Comparison of ENCODE assay signal across 8 cellular contexts in the genomic region with DNA sequence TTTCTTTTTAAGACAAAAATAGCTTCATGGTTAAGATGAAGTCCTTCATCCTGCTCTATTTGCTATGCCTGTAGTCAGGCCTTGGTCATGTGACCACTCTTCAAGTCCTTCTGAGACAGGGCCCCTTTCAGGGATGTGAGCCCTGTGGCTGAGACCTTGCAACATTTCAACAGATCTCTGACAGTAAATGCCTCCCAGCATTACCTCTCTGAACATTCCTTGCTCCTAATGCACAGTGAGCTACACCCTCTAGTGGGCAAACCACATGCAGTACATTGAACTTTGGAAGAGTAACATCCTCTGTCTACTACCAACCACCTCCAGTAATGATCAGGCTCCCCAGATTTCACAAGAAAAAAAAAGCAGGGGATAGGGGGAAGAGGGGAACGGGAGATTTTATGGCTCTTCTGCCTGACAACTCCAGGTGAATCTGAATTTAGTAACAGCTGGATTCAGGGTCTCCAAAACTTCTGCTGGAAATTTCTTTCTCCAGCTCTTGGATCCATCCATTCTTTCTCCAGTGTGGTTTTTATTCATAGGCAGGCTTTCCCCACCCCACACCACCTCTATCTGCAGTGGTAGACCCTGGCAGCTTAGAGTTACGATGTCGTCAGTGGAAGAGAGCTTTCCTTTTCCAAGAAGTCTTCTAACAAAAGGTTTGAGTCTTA. TPM values are rescaled to one million over a fixed set of nuclear protein-coding genes. Genes with fewer than 3 reads are reported as not detected.
DNase-seq lines count a peak whose midpoint lies in the region; ATAC-seq and TF ChIP-seq lines count a peak whose summit lies in the region.

No MANE protein-coding gene starts in this region.

- H3K36me3 ChIP-seq in PC-9 (ENCODE audit: low read depth) (no peaks in the 10 kb centered on the region), left lung (no peaks in the 10 kb centered on the region)

- H3K9me2 ChIP-seq in PC-9 (ENCODE audit: insufficient read depth): no peaks in the 10 kb centered on the region

- TF ChIP-seq CTCF in PC-9 (conservative IDR thresholded peaks at IDR 0.05) (peak; percentile 84), left lung (IDR thresholded peaks at IDR 0.05) (peak; percentile 58 to 59)

- peak; percentile 44 for DNase-seq in activated CD8-positive, alpha-beta memory T cell treated with anti-CD3 and anti-CD28 coated beads, Interleukin-2, amount 10 ng/mL, durations not matched to agents 7 days and 5 days
- no peak for DNase-seq in activated CD8-positive, alpha-beta memory T cell treated with anti-CD3 and anti-CD28 coated beads, Interleukin-2, amount 50 U/mL, for 48 hours
- DNase-seq in HS-5 (ENCODE audit: low read depth): peak; percentile 29
- DNase-seq in PC-9: peak; percentile 36 to 48
- DNase-seq in cerebellar cortex (ENCODE audit: low spot score): peak; percentile 52
- DNase-seq in left lung: peak in 1 of 2 donors; percentile 34
- no peak for DNase-seq in stimulated activated CD8-positive, alpha-beta memory T cell treated with anti-CD3 and anti-CD28 coated beads, Interleukin-4, amount 100 ng/mL, for 48 hours

- POLR2A ChIA-PET in PC-9 (lab: Charles Lee; ENCODE audit: unreplicated experiment): interaction anchor here (0.6 kb wide), 1 partner anchor 188 kb away, joined by 4 read pairs; no protein-coding TSS in a partner anchor

- H3K9me3 ChIP-seq in PC-9 (ENCODE audit: insufficient read depth, low read depth): no peaks in the 10 kb centered on the region
- H3K9me3 ChIP-seq in left lung: peaks cover 0 to 11% of the 10 kb centered on the region in 2 donors

- H3F3A ChIP-seq in PC-9 (ENCODE audit: insufficient read depth, low read depth): no peaks in the 10 kb centered on the region

- CTCF ChIA-PET in activated CD8-positive, alpha-beta memory T cell treated with anti-CD3 and anti-CD28 coated beads, Interleukin-2, amount 10 ng/mL, durations not matched to agents 7 days and 5 days (lab: Charles Lee): interaction anchor here (0.8 to 2.0 kb wide), 5 partner anchors 29 to 356 kb away, joined by 3 to 10 read pairs (median 4); no protein-coding TSS in a partner anchor
- CTCF ChIA-PET in PC-9 (lab: Charles Lee): interaction anchor here (1.1 to 1.2 kb wide), 2 partner anchors 60 to 356 kb away, joined by 3 to 5 read pairs; no protein-coding TSS in a partner anchor

- no peaks in the 10 kb centered on the region for H4K20me1 ChIP-seq in PC-9 (ENCODE audit: insufficient read depth)

- H3K27ac ChIP-seq in PC-9: no peak overlapping the region
- H3K27ac ChIP-seq in left lung: no peak overlapping the region

- peaks cover 11% of the 10 kb centered on the region for H3K9me3 Mint-ChIP-seq in activated CD8-positive, alpha-beta memory T cell treated with anti-CD3 and anti-CD28 coated beads, Interleukin-2, amount 10 ng/mL, durations not matched to agents 7 days and 5 days (ENCODE audit: low read depth)

- no peaks in the 10 kb centered on the region for H3K79me2 ChIP-seq in PC-9 (ENCODE audit: low read depth)

- H3K4me2 ChIP-seq in PC-9: no peak overlapping the region

- H3K4me3 ChIP-seq in PC-9: no peak overlapping the region
- no peak overlapping the region for H3K4me3 ChIP-seq in left lung

- H3K4me1 ChIP-seq in PC-9 (replicated peaks; ENCODE audit: insufficient read depth): no peaks in the 10 kb centered on the region
- H3K4me1 ChIP-seq in left lung: peaks cover 0 to 10% of the 10 kb centered on the region in 2 donors

- H3K4me3 Mint-ChIP-seq in activated CD8-positive, alpha-beta memory T cell treated with anti-CD3 and anti-CD28 coated beads, Interleukin-2, amount 10 ng/mL, durations not matched to agents 7 days and 5 days: no peak overlapping the region

- no peak overlapping the region for H3K27ac Mint-ChIP-seq in activated CD8-positive, alpha-beta memory T cell treated with anti-CD3 and anti-CD28 coated beads, Interleukin-2, amount 10 ng/mL, durations not matched to agents 7 days and 5 days

- H2AFZ ChIP-seq in PC-9: no peak overlapping the region

- H3K36me3 Mint-ChIP-seq in activated CD8-positive, alpha-beta memory T cell treated with anti-CD3 and anti-CD28 coated beads, Interleukin-2, amount 10 ng/mL, durations not matched to agents 7 days and 5 days: peaks cover 22% of the 10 kb centered on the region

- peaks cover 7% of the 10 kb centered on the region for H3K4me1 Mint-ChIP-seq in activated CD8-positive, alpha-beta memory T cell treated with anti-CD3 and anti-CD28 coated beads, Interleukin-2, amount 10 ng/mL, durations not matched to agents 7 days and 5 days

- H3K27me3 Mint-ChIP-seq in activated CD8-positive, alpha-beta memory T cell treated with anti-CD3 and anti-CD28 coated beads, Interleukin-2, amount 10 ng/mL, durations not matched to agents 7 days and 5 days: no peaks in the 10 kb centered on the region

- peak; percentile 61 for ATAC-seq in activated CD8-positive, alpha-beta memory T cell treated with anti-CD3 and anti-CD28 coated beads, Interleukin-2, amount 10 ng/mL, durations not matched to agents 7 days and 5 days
- ATAC-seq in GM21529 (IDR thresholded peaks at IDR 0.05; ENCODE audit: unreplicated experiment) (peak; percentile 95), left lung (peak; percentile 96)

- intact Hi-C loops in PC-9 (cut with micrococcal nuclease; ENCODE audit: unreplicated experiment) (loop anchor here (1.0 to 10.0 kb wide), 4 partner anchors 85 to 518 kb away; no protein-coding TSS in a partner anchor), left lung (cut with DNase I) (no loop called here)

- BruUV-seq in PC-9 (replicated peaks; lab: Mats Ljungman, UMichigan): no TSS peak

- H3K27me3 ChIP-seq in PC-9 (ENCODE audit: insufficient read depth, low read depth) (no peaks in the 10 kb centered on the region), left lung (no peaks in the 10 kb centered on the region)

RNA-seq across cellular contexts. Expression of a gene that starts 8.9 kb away (rescaled TPM):
- 10 to 100 TPM; 52.2 to 52.3 TPM for total RNA-seq in activated CD8-positive, alpha-beta memory T cell treated with anti-CD3 and anti-CD28 coated beads, Interleukin-2, amount 10 ng/mL, durations not matched to agents 7 days and 5 days
- total RNA-seq in PC-9 (2021) (39.2 and 49.8 TPM in 2 replicates), left lung (10 to 100 TPM; 55.4 to 72.9 TPM)

RNA-seq across cellular contexts. Expression of a gene that starts 39.5 kb away (rescaled TPM):
- not detected for total RNA-seq in activated CD8-positive, alpha-beta memory T cell treated with anti-CD3 and anti-CD28 coated beads, Interleukin-2, amount 10 ng/mL, durations not matched to agents 7 days and 5 days
- total RNA-seq in PC-9 (2021) (not detected in 2 replicates), left lung (not detected)

Comparison
In these comparisons a context has a peak if more than half of its experiments do, and no peak if none do; other contexts are left out.
1. DNase-seq: peak in activated CD8-positive, alpha-beta memory T cell treated with anti-CD3 and anti-CD28 coated beads, Interleukin-2, amount 10 ng/mL, durations not matched to agents 7 days and 5 days (single experiment), HS-5 (single experiment), PC-9 (2 of 2) and cerebellar cortex (single experiment); none in activated CD8-positive, alpha-beta memory T cell treated with anti-CD3 and anti-CD28 coated beads, Interleukin-2, amount 50 U/mL, for 48 hours (single experiment) and stimulated activated CD8-positive, alpha-beta memory T cell treated with anti-CD3 and anti-CD28 coated beads, Interleukin-4, amount 100 ng/mL, for 48 hours (single experiment).
2. Peak in every context shown above with its lines, with median percentiles within 50 percentile points of each other: ATAC-seq.